28 cellular contexts compared by ENCODE assay signal in the genomic region with DNA sequence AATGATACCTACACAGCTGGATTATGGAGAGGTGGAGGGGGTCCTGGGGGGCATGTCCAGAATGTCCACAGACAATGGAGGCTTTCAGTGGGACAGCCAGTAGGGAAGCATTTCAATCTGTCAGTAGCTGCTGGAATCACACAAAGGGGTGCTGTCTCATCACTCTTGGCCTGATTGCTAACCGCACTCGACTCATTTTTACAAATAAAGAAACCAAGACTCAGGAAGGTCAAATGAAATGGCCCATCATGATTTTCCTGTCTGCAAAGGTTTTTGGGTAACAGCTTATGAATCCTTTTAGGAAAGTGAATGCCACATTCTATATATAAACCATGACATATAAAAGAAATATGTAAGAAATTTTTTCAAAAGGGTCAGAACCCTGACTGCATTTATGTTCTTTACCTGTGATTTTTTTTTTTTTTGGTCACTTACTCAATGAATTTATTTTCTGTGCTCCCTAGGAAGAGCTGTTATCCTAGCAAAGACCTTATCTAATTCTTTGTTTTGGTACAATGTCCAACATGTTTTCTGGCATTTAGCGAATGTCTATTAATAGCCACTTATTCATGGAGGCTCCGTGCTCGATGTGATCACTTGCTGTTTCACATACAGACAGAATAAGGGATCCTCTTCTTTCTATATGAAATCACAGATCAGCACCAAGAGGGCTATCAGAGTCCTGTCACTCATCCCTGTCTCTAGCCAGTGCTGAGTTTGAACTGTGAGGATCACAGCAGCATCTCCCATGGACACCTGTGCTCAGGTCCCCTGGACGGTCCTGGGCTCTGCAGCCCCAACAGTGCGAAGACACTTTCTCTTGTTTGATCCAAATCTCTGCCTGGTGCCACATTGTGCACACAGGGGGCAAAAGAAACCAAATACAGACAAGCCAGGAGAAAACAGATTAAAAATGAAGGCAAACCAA.
A peak's percentile ranks its signal among the peaks of the same experiment; 100 is the strongest.
DNase-seq lines count a peak whose midpoint lies in the region; ATAC-seq, FAIRE-seq and TF ChIP-seq lines count a peak whose summit lies in the region.
"Had no signal": no experiment of that assay in that cellular context is flagged by ENCODE, and none has a peak within 500 bp of the region (broad histone marks: within the 10 kb centered on the region; RNA-seq: fewer than 3 reads in every experiment).

No MANE protein-coding gene starts in this region.

- BruUV-seq in HepG2 (replicated peaks; lab: Mats Ljungman, UMichigan), result no TSS peak

- H3K27ac Mint-ChIP-seq in astrocyte (ENCODE audit: unreplicated experiment), result peak overlapping the region; percentile 64
- no peak overlapping the region for H3K27ac Mint-ChIP-seq in activated T-helper 1 cell treated with anti-CD3 and anti-CD28 coated beads, Interleukin-12 subunit alpha, Interleukin-12 subunit beta, Interleukin-2, Interleukin-4 antibody, amounts not matched to agents 30 ng/mL and 10 ng/mL and 1 ng/mL, durations not matched to agents 14 hours and 24 hours and 36 hours
- H3K27ac Mint-ChIP-seq: activated naive CD4-positive, alpha-beta T cell treated with anti-CD3 and anti-CD28 coated beads, Interleukin-2, amount 50 U/mL, for 24 hours; H9; memory B cell had no signal

- H3K79me2 ChIP-seq in HepG2 (ENCODE audit: insufficient read depth, low read length) (no peaks in the 10 kb centered on the region), astrocyte (ENCODE audit: insufficient read depth, low read length) (no peaks in the 10 kb centered on the region)

- no peak for TF ChIP-seq CTCF in liver (IDR thresholded peaks at IDR 0.05; ENCODE audit: low read depth, low read length, missing input control)
- TF ChIP-seq CTCF in HepG2 (CRISPR knock-in tag; IDR thresholded peaks at IDR 0.05), result no peak
- no peak for TF ChIP-seq CTCF in astrocyte (IDR thresholded peaks at IDR 0.05; ENCODE audit: insufficient read depth, low read depth, low read length)
- TF ChIP-seq CTCF in dorsolateral prefrontal cortex (IDR thresholded peaks at IDR 0.05 in 54 of 56, conservative IDR thresholded peaks at IDR 0.05 in 2 of 56; ENCODE audit: low read depth in 1 of 56, partially characterized antibody in 56 of 56), result no peak

- peaks cover 3 to 18% (median 14%) of the 10 kb centered on the region in 4 donors for H3K4me1 ChIP-seq in liver (ENCODE audit: control insufficient read depth in 4 of 4, insufficient read depth in 4 of 4, low read length in 3 of 4)
- H3K4me1 ChIP-seq in HepG2 (ENCODE audit: insufficient read depth, low read length), result no peaks in the 10 kb centered on the region
- H3K4me1 ChIP-seq in astrocyte (ENCODE audit: insufficient read depth, low read length), result peaks cover 24% of the 10 kb centered on the region
- H3K4me1 ChIP-seq: BLaER1, Caco-2, Peyer's patch, upper lobe of left lung had no signal

- in situ Hi-C loops in HepG2 (cut with HindIII; ENCODE audit: extremely low pct_ligation_motif_present, low pct_unique_long_range_greater_than_20kb), result no loop called here

- H3K4me1 Mint-ChIP-seq in astrocyte (ENCODE audit: low read depth, unreplicated experiment), result peaks cover 6% of the 10 kb centered on the region
- H3K4me1 Mint-ChIP-seq in activated T-helper 1 cell treated with anti-CD3 and anti-CD28 coated beads, Interleukin-12 subunit alpha, Interleukin-12 subunit beta, Interleukin-2, Interleukin-4 antibody, amounts not matched to agents 30 ng/mL and 10 ng/mL and 1 ng/mL, durations not matched to agents 14 hours and 24 hours and 36 hours (ENCODE audit: low read depth), result no peaks in the 10 kb centered on the region
- H3K4me1 Mint-ChIP-seq: activated naive CD4-positive, alpha-beta T cell treated with anti-CD3 and anti-CD28 coated beads, Interleukin-2, amount 50 U/mL, for 24 hours; memory B cell had no signal

- POLR2A ChIA-PET in HepG2 (lab: Yijun Ruan, JAX), result no interaction called here

- ATAC-seq in HepG2, result no peak
- ATAC-seq in left lobe of liver, result peak; percentile 73
- no peak for ATAC-seq in GM19324 (IDR thresholded peaks at IDR 0.05; ENCODE audit: low FRiP score, unreplicated experiment)

- intact Hi-C loops in HepG2 (cut with micrococcal nuclease; ENCODE audit: unreplicated experiment) (no loop called here), dorsolateral prefrontal cortex (cut with DNase I) (no loop called here)
- intact Hi-C loops in activated T-helper 1 cell treated with anti-CD3 and anti-CD28 coated beads, Interleukin-12 subunit alpha, Interleukin-12 subunit beta, Interleukin-2, Interleukin-4 antibody, amounts not matched to agents 30 ng/mL and 10 ng/mL and 1 ng/mL, durations not matched to agents 14 hours and 24 hours and 36 hours (cut with micrococcal nuclease), result no loop called here

- no peaks in the 10 kb centered on the region for H3K36me3 ChIP-seq in liver (ENCODE audit: control insufficient read depth in 4 of 4, insufficient read depth in 3 of 4, low read depth in 1 of 4, low read length in 3 of 4)
- H3K36me3 ChIP-seq in HepG2 (replicated peaks in 1 of 2; ENCODE audit: control insufficient read depth in 1 of 2, insufficient read depth in 2 of 2, low read length in 2 of 2), result no peaks in the 10 kb centered on the region
- no peaks in the 10 kb centered on the region for H3K36me3 ChIP-seq in astrocyte (ENCODE audit: insufficient read depth, low read length)
- H3K36me3 ChIP-seq: BLaER1, neutrophil, Peyer's patch, upper lobe of left lung had no signal

- no peak for DNase-seq in HepG2 (ENCODE audit: low spot score)
- peak; percentile 65 for DNase-seq in astrocyte (ENCODE audit: low read depth)
- DNase-seq in left lobe of liver (ENCODE audit: low spot score), result no peak
- no peak for DNase-seq in dorsolateral prefrontal cortex
- DNase-seq in activated T-helper 1 cell treated with anti-CD3 and anti-CD28 coated beads, Interleukin-12 subunit alpha, Interleukin-12 subunit beta, Interleukin-2, Interleukin-4 antibody, amounts not matched to agents 30 ng/mL and 10 ng/mL and 1 ng/mL, durations not matched to agents 14 hours and 24 hours and 36 hours (ENCODE audit: low spot score), result no peak
- DNase-seq in stimulated activated CD4-positive, alpha-beta T cell treated with anti-CD3 and anti-CD28 coated beads, Interleukin-2, amount 100 ng/mL, for 24 hours, result no peak
- DNase-seq: activated CD4-positive, alpha-beta T cell treated with anti-CD3 and anti-CD28 coated beads for 48 hours; anterior cingulate cortex; Caco-2; DMS79 treated with DMSO at 0.1 percent for 48 hours; erythroblast; foreskin melanocyte; H9; Kasumi-1; NCI-H1048; NCI-H187 treated with DMSO at 0.1 percent for 48 hours; NCI-H526; Peyer's patch; small intestine; stimulated activated CD4-positive, alpha-beta T cell treated with anti-CD3 and anti-CD28 coated beads, Interleukin-1b, Interleukin-23, amount 100 ng/mL, for 48 hours; substantia nigra; upper lobe of left lung had no signal

- CTCF ChIA-PET in HepG2 (lab: Yijun Ruan, JAX; ENCODE audit: low intra/inter-chr PET ratio, low total read pairs), result no interaction called here

- no peak for TF ChIP-seq POLR2A in HepG2 (IDR thresholded peaks at IDR 0.05; ENCODE audit: insufficient read depth in 1 of 2, low read depth in 2 of 2, low read length in 2 of 2)

- TF ChIP-seq EP300 in HepG2 (IDR thresholded peaks at IDR 0.05; ENCODE audit: low read depth in 2 of 2, low read length in 2 of 2) (no peak), HepG2 (CRISPR knock-in tag; IDR thresholded peaks at IDR 0.05; ENCODE audit: borderline replicate concordance) (no peak)

- H3K27ac ChIP-seq in liver (ENCODE audit: low read depth in 1 of 2, low read length in 2 of 2), result peak overlapping the region; percentile 80 to 85
- H3K27ac ChIP-seq in HepG2 (ENCODE audit: extremely low read length, insufficient read depth, low read length), result no peak overlapping the region
- H3K27ac ChIP-seq in astrocyte (ENCODE audit: low read depth, low read length), result no peak overlapping the region
- no peak overlapping the region for H3K27ac ChIP-seq in dorsolateral prefrontal cortex
- H3K27ac ChIP-seq: BLaER1, neutrophil, Peyer's patch, upper lobe of left lung had no signal

- FAIRE-seq in HepG2 (lab: Jason Lieb, UNC), result no peak
- FAIRE-seq in astrocyte (lab: Jason Lieb, UNC), result no peak
- FAIRE-seq: small intestine had no signal

- no peaks in the 10 kb centered on the region for H3K36me3 Mint-ChIP-seq in astrocyte (ENCODE audit: low read depth, unreplicated experiment)
- no peaks in the 10 kb centered on the region for H3K36me3 Mint-ChIP-seq in activated T-helper 1 cell treated with anti-CD3 and anti-CD28 coated beads, Interleukin-12 subunit alpha, Interleukin-12 subunit beta, Interleukin-2, Interleukin-4 antibody, amounts not matched to agents 30 ng/mL and 10 ng/mL and 1 ng/mL, durations not matched to agents 14 hours and 24 hours and 36 hours (ENCODE audit: low read depth)
- H3K36me3 Mint-ChIP-seq: activated naive CD4-positive, alpha-beta T cell treated with anti-CD3 and anti-CD28 coated beads, Interleukin-2, amount 50 U/mL, for 24 hours; memory B cell had no signal

- H3K9ac ChIP-seq in liver (ENCODE audit: low read depth in 1 of 2, low read length in 2 of 2) (no peak overlapping the region), HepG2 (ENCODE audit: insufficient read depth, low read depth, low read length) (no peak overlapping the region), astrocyte (ENCODE audit: low read length) (peak overlapping the region; percentile 6)
- H3K9ac ChIP-seq: BLaER1 had no signal

- no peak overlapping the region for H3K4me2 ChIP-seq in HepG2 (ENCODE audit: low read depth, low read length)
- H3K4me2 ChIP-seq in astrocyte (ENCODE audit: low read length), result peak overlapping the region; percentile 65
- H3K4me2 ChIP-seq: BLaER1 had no signal

- 35% methylated on average over 7 of the region's 7 CpGs for WGBS in liver
- WGBS in HepG2 (ENCODE audit: low lambda C conversion rate), result 24% methylated on average over 7 of the region's 7 CpGs

- H3K4me3 ChIP-seq in liver (ENCODE audit: low read depth in 1 of 3, low read length in 3 of 3) (peak overlapping the region in 1 of 3 donors; percentile 20), HepG2 (replicated peaks in 1 of 3; ENCODE audit: insufficient read depth in 1 of 3, low read depth in 2 of 3, low read length in 3 of 3) (no peak overlapping the region), astrocyte (ENCODE audit: insufficient read depth, low read depth, low read length) (no peak overlapping the region), dorsolateral prefrontal cortex (no peak overlapping the region)
- H3K4me3 ChIP-seq: BLaER1, Peyer's patch, upper lobe of left lung had no signal

- H2AFZ ChIP-seq in HepG2 (ENCODE audit: low read length) (no peak overlapping the region), astrocyte (ENCODE audit: low read depth, low read length) (no peak overlapping the region)

- no peak overlapping the region for H3K4me3 Mint-ChIP-seq in astrocyte (ENCODE audit: unreplicated experiment)
- no peak overlapping the region for H3K4me3 Mint-ChIP-seq in activated T-helper 1 cell treated with anti-CD3 and anti-CD28 coated beads, Interleukin-12 subunit alpha, Interleukin-12 subunit beta, Interleukin-2, Interleukin-4 antibody, amounts not matched to agents 30 ng/mL and 10 ng/mL and 1 ng/mL, durations not matched to agents 14 hours and 24 hours and 36 hours
- H3K4me3 Mint-ChIP-seq: activated naive CD4-positive, alpha-beta T cell treated with anti-CD3 and anti-CD28 coated beads, Interleukin-2, amount 50 U/mL, for 24 hours; H9; memory B cell had no signal

- H3K27me3 ChIP-seq in liver (ENCODE audit: control insufficient read depth in 4 of 4, insufficient read depth in 4 of 4, low read length in 3 of 4) (no peaks in the 10 kb centered on the region), HepG2 (ENCODE audit: control insufficient read depth in 1 of 2, insufficient read depth in 2 of 2, low read length in 2 of 2) (0 out of 5 replicates have a peak, but pooled peaks cover 0 to 2% of the 10 kb centered on the region in 2 experiments), astrocyte (ENCODE audit: insufficient read depth, low read length) (peaks cover 5% of the 10 kb centered on the region), dorsolateral prefrontal cortex (peaks cover 0 to 11% (median 0%) of the 10 kb centered on the region in 45 donors)
- H3K27me3 ChIP-seq: BLaER1, neutrophil, Peyer's patch, upper lobe of left lung had no signal

- H4K20me1 ChIP-seq in HepG2 (ENCODE audit: insufficient read depth, low read length), result no peaks in the 10 kb centered on the region
- no peaks in the 10 kb centered on the region for H4K20me1 ChIP-seq in astrocyte (ENCODE audit: insufficient read depth, low read length)
- H4K20me1 ChIP-seq: BLaER1 had no signal

- H3K9me3 Mint-ChIP-seq in astrocyte (ENCODE audit: unreplicated experiment), result peaks cover 2% of the 10 kb centered on the region
- H3K9me3 Mint-ChIP-seq in activated T-helper 1 cell treated with anti-CD3 and anti-CD28 coated beads, Interleukin-12 subunit alpha, Interleukin-12 subunit beta, Interleukin-2, Interleukin-4 antibody, amounts not matched to agents 30 ng/mL and 10 ng/mL and 1 ng/mL, durations not matched to agents 14 hours and 24 hours and 36 hours, result peaks cover 2% of the 10 kb centered on the region
- H3K9me3 Mint-ChIP-seq: H9 had no signal

- peak in 1 of 2 donors; percentile 38 for TF ChIP-seq RAD21 in liver (IDR thresholded peaks at IDR 0.05)
- no peak for TF ChIP-seq RAD21 in HepG2 (CRISPR knock-in tag; IDR thresholded peaks at IDR 0.05)

- H3K27me3 Mint-ChIP-seq in astrocyte (ENCODE audit: low read depth, unreplicated experiment), result peaks cover 27% of the 10 kb centered on the region
- H3K27me3 Mint-ChIP-seq in activated T-helper 1 cell treated with anti-CD3 and anti-CD28 coated beads, Interleukin-12 subunit alpha, Interleukin-12 subunit beta, Interleukin-2, Interleukin-4 antibody, amounts not matched to agents 30 ng/mL and 10 ng/mL and 1 ng/mL, durations not matched to agents 14 hours and 24 hours and 36 hours (ENCODE audit: insufficient read depth), result no peaks in the 10 kb centered on the region
- H3K27me3 Mint-ChIP-seq: memory B cell had no signal

- H3K9me3 ChIP-seq in liver (ENCODE audit: control insufficient read depth in 4 of 4, low read length in 3 of 4) (no peaks in the 10 kb centered on the region), HepG2 (ENCODE audit: low read length) (no peaks in the 10 kb centered on the region), astrocyte (ENCODE audit: insufficient read depth, low read depth, low read length) (no peaks in the 10 kb centered on the region)
- H3K9me3 ChIP-seq: BLaER1, Caco-2, neutrophil, Peyer's patch, upper lobe of left lung had no signal

Comparison
In these comparisons a context has a peak if more than half of its experiments do, and no peak if none do; other contexts are left out.
1. H3K27ac ChIP-seq: peak in liver (2 of 2); none in HepG2 (single experiment), astrocyte (single experiment) and dorsolateral prefrontal cortex (0 of 59).